ENCODE assay signal across 8 cellular contexts in the genomic region with DNA sequence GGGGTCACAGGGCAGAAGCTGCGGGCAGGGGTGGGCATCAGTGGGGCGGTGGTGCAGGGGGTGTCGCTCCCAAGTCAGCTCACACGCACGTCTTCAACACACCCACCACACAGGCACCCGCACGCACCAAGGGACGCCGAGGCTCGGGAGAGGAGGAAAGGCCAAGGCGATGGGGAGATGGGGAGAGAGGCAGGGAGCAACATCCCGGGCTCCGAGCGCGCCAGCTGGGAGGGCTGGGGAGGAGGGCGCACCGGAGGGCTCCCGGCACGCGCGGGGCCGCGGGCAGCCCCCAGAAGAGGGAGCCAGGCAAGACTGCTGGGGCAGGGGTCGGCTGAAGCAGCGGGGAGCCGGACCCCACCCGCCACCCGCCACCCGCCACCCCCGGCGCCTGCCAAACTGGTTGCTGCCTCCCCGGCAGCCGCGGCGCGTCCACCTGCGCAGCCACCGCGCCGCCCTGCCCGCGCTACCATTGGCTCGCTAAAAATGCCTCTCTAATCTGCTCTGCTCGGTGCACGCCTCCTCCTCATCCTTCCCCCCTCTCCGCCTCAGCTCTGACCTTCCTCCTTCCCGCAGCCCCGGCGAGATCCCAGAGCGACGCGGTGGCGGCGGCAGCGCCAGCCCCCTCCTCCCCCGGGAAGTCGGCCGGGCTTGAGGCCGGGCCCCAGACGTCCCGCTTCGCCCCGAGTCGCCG. TPM values are rescaled to one million over a fixed set of nuclear protein-coding genes. Genes with fewer than 3 reads are reported as not detected.
DNase-seq lines count a peak whose midpoint lies in the region; ATAC-seq and TF ChIP-seq lines count a peak whose summit lies in the region.

A gene with protein sequence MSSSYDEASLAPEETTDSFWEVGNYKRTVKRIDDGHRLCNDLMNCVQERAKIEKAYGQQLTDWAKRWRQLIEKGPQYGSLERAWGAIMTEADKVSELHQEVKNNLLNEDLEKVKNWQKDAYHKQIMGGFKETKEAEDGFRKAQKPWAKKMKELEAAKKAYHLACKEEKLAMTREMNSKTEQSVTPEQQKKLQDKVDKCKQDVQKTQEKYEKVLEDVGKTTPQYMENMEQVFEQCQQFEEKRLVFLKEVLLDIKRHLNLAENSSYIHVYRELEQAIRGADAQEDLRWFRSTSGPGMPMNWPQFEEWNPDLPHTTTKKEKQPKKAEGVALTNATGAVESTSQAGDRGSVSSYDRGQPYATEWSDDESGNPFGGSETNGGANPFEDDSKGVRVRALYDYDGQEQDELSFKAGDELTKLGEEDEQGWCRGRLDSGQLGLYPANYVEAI (plus strand): TSS at position 526 of the 691 bp plus-strand sequence. CDS start 60,230 bp downstream, outside the sequence.

- TF ChIP-seq CTCF in AG04450 (IDR thresholded peaks at IDR 0.05; ENCODE audit: low read depth, low read length) (no peak), GM12865 (IDR thresholded peaks at IDR 0.05; ENCODE audit: insufficient read depth, low read depth, low read length, missing control alignments) (no peak), omental fat pad (IDR thresholded peaks at IDR 0.05) (no peak)

- H3K36me3 ChIP-seq in effector memory CD4-positive, alpha-beta T cell (ENCODE audit: control insufficient read depth, insufficient read depth, low read length) = no peaks in the 10 kb centered on the region

- peaks cover 10% of the 10 kb centered on the region for H3K27me3 ChIP-seq in AG04450 (ENCODE audit: control insufficient read depth, insufficient read depth, low read length)
- H3K27me3 ChIP-seq in effector memory CD4-positive, alpha-beta T cell (replicated peaks; ENCODE audit: control insufficient read depth, insufficient read depth, low read length, poor library complexity, severe bottlenecking) = peaks cover 15% of the 10 kb centered on the region

- H3K4me3 Mint-ChIP-seq in T-helper 17 cell = peak within 1 kb of the TSS; percentile 75

- no peaks in the 10 kb centered on the region; the same call in 1 of the 2 replicates for H3K9me3 ChIP-seq in AG04450 (ENCODE audit: control insufficient read depth, insufficient read depth, low read length)
- H3K9me3 ChIP-seq in T-helper 17 cell (ENCODE audit: control insufficient read depth, low read length, poor library complexity, severe bottlenecking) = no peaks in the 10 kb centered on the region
- no peaks in the 10 kb centered on the region for H3K9me3 ChIP-seq in effector memory CD4-positive, alpha-beta T cell (ENCODE audit: control insufficient read depth, low read length)

- ATAC-seq in T-helper 17 cell (peak; percentile 63), esophagus mucosa (peak; percentile 58), omental fat pad (ENCODE audit: low FRiP score) (peak; percentile 49), GM19023 (IDR thresholded peaks at IDR 0.05; ENCODE audit: unreplicated experiment) (no peak), HG03521 (IDR thresholded peaks at IDR 0.05; ENCODE audit: unreplicated experiment) (no peak)

- peak within 1 kb of the TSS; percentile 39 for H3K4me3 ChIP-seq in AG04450 (ENCODE audit: low read depth, low read length)
- H3K4me3 ChIP-seq in GM12865 (ENCODE audit: low read depth, low read length) = peak within 1 kb of the TSS; percentile 9; the same call in 1 of the 2 replicates
- H3K4me3 ChIP-seq in effector memory CD4-positive, alpha-beta T cell (ENCODE audit: insufficient read depth, low read depth, low read length, poor library complexity, severe bottlenecking) = no peak within 1 kb of the TSS

- DNase-seq in AG04450 (ENCODE audit: low read depth, low spot score) = no peak
- DNase-seq in GM12865 (ENCODE audit: low read depth) = no peak
- no peak for DNase-seq in T-helper 17 cell
- DNase-seq in omental fat pad (ENCODE audit: low spot score) = no peak
- no peak for DNase-seq in effector memory CD4-positive, alpha-beta T cell

- POLR2A ChIA-PET in AG04450 (lab: Yijun Ruan, JAX) = interaction anchor here (0.8 kb wide), 1 partner anchor 91 kb away, joined by 3 read pairs; a partner anchor contains a TSS

- CTCF ChIA-PET in AG04450 (lab: Charles Lee) = interaction anchor here (1.2 kb wide), 1 partner anchor 143 kb away, joined by 3 read pairs; no protein-coding TSS in a partner anchor

- no peak within 1 kb of the TSS for H3K27ac Mint-ChIP-seq in T-helper 17 cell

- peaks cover 3% of the 10 kb centered on the region for H3K36me3 Mint-ChIP-seq in T-helper 17 cell (ENCODE audit: low read depth)

- peaks cover 26% of the 10 kb centered on the region for H3K27me3 Mint-ChIP-seq in T-helper 17 cell

- H3K4me1 Mint-ChIP-seq in T-helper 17 cell = peaks cover 7% of the 10 kb centered on the region

- H3K27ac ChIP-seq in AG04450 (ENCODE audit: low read depth, low read length) = no peak within 1 kb of the TSS
- no peak within 1 kb of the TSS for H3K27ac ChIP-seq in effector memory CD4-positive, alpha-beta T cell (ENCODE audit: insufficient read depth, low read length, poor library complexity, severe bottlenecking)

- H3K4me1 ChIP-seq in effector memory CD4-positive, alpha-beta T cell (ENCODE audit: control insufficient read depth, insufficient read depth, low read length, poor library complexity, severe bottlenecking) = no peaks in the 10 kb centered on the region

RNA-seq across cellular contexts. Expression of the gene that starts here (rescaled TPM):
- 0.04 TPM in 1 of 2 replicates, not detected in the other for polyA plus RNA-seq in AG04450 (2011; rRNA removed)
- polyA minus RNA-seq in AG04450 (2011; rRNA and poly(A)+ RNA removed) = not detected in 2 replicates
- total RNA-seq in T-helper 17 cell (under 1 TPM; 0.40 to 0.50 TPM), esophagus mucosa (not detected), omental fat pad (not detected)

Comparison
In these comparisons a context has a peak if more than half of its experiments do, and no peak if none do; other contexts are left out.
1. Peak in ATAC-seq in T-helper 17 cell; RNA of the gene not detected or under 1 TPM.
2. Peak in ATAC-seq in esophagus mucosa; RNA of the gene not detected or under 1 TPM.
3. Peak in ATAC-seq in omental fat pad; RNA of the gene not detected or under 1 TPM.